1 cellular context compared by ENCODE assay signal in the genomic region with DNA sequence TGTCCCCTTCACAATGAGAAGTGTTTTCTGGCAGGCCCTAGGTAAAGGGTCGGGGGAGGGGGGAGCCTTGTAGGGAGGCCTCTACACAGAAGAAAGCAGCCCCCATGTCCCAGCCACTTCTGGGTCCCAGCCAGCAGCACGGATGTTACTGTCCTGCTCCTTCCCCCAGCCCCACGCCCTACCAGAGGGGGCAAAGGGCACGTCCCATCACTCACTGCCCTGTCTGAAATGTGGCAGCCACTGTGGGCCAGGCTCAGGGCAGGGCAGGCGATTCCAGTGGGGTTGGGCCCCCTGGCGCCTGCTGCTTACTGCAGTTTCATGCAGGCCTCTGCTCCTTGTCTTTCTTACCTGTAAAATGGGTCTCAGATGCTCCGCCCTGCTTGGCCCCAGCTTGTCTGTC.
TF ChIP-seq lines count a peak whose summit lies in the region.

No MANE protein-coding gene starts in this region.

TF ChIP-seq in K562, 482 proteins besides CTCF, POLR2A, EP300 and RAD21:
- TF ChIP-seq, protein P1, sequence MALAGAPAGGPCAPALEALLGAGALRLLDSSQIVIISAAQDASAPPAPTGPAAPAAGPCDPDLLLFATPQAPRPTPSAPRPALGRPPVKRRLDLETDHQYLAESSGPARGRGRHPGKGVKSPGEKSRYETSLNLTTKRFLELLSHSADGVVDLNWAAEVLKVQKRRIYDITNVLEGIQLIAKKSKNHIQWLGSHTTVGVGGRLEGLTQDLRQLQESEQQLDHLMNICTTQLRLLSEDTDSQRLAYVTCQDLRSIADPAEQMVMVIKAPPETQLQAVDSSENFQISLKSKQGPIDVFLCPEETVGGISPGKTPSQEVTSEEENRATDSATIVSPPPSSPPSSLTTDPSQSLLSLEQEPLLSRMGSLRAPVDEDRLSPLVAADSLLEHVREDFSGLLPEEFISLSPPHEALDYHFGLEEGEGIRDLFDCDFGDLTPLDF (CRISPR knock-in tag; IDR thresholded peaks at IDR 0.05), result no peak
- TF ChIP-seq NUFIP1 (IDR thresholded peaks at IDR 0.05; ENCODE audit: partially characterized antibody) (no peak), RBFOX2 (IDR thresholded peaks at IDR 0.05; ENCODE audit: low read depth, low read length) (peak; percentile 44; the same call in 1 of the 2 replicates), NFYB (IDR thresholded peaks at IDR 0.05; ENCODE audit: extremely low read depth, insufficient read length) (no peak), KDM1A (IDR thresholded peaks at IDR 0.05) (0 out of 4 replicates have a peak, but pooled peaks of 1 of the 2 experiments have one; percentile 17)
- TF ChIP-seq, protein P2, sequence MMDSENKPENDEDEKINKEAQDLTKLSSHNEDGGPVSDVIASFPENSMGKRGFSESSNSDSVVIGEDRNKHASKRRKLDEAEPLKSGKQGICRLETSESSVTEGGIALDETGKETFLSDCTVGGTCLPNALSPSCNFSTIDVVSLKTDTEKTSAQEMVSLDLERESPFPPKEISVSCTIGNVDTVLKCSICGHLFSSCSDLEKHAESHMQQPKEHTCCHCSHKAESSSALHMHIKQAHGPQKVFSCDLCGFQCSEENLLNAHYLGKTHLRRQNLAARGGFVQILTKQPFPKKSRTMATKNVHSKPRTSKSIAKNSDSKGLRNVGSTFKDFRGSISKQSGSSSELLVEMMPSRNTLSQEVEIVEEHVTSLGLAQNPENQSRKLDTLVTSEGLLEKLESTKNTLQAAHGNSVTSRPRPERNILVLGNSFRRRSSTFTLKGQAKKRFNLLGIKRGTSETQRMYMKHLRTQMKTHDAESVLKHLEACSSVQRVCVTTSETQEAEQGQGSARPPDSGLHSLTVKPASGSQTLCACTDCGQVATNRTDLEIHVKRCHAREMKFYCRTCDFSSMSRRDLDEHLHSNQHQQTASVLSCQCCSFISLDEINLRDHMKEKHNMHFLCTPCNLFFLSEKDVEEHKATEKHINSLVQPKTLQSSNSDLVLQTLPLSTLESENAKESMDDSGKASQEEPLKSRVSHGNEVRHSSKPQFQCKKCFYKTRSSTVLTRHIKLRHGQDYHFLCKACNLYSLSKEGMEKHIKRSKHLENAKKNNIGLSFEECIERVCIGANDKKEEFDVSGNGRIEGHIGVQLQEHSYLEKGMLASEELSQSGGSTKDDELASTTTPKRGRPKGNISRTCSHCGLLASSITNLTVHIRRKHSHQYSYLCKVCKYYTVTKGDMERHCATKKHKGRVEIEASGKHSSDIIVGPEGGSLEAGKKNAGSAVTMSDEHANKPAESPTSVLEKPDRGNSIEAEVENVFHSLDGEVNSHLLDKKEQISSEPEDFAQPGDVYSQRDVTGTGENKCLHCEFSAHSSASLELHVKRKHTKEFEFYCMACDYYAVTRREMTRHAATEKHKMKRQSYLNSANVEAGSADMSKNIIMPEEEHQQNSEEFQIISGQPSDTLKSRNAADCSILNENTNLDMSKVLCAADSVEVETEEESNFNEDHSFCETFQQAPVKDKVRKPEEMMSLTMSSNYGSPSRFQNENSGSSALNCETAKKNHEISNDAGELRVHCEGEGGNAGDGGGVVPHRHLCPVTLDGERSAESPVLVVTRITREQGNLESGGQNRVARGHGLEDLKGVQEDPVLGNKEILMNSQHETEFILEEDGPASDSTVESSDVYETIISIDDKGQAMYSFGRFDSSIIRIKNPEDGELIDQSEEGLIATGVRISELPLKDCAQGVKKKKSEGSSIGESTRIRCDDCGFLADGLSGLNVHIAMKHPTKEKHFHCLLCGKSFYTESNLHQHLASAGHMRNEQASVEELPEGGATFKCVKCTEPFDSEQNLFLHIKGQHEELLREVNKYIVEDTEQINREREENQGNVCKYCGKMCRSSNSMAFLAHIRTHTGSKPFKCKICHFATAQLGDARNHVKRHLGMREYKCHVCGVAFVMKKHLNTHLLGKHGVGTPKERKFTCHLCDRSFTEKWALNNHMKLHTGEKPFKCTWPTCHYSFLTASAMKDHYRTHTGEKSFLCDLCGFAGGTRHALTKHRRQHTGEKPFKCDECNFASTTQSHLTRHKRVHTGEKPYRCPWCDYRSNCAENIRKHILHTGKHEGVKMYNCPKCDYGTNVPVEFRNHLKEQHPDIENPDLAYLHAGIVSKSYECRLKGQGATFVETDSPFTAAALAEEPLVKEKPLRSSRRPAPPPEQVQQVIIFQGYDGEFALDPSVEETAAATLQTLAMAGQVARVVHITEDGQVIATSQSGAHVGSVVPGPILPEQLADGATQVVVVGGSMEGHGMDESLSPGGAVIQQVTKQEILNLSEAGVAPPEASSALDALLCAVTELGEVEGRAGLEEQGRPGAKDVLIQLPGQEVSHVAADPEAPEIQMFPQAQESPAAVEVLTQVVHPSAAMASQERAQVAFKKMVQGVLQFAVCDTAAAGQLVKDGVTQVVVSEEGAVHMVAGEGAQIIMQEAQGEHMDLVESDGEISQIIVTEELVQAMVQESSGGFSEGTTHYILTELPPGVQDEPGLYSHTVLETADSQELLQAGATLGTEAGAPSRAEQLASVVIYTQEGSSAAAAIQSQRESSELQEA (IDR thresholded peaks at IDR 0.05; ENCODE audit: low read depth), result no peak
